ENCODE assay signal across 9 cellular contexts in genomic region chr3:179608931-179609720, GRCh38. TPM values are rescaled to one million over a fixed set of nuclear protein-coding genes. Genes with fewer than 3 reads are reported as not detected.
DNase-seq lines count a peak whose midpoint lies in the region; ATAC-seq, FAIRE-seq and TF ChIP-seq lines count a peak whose summit lies in the region.
"Had no signal": no experiment of that assay in that cellular context is flagged by ENCODE, and none has a peak within 500 bp of the region (broad histone marks: within the 10 kb centered on the region; RNA-seq: fewer than 3 reads in every experiment).

No MANE protein-coding gene starts in this region.

- TF ChIP-seq CTCF in CD14-positive monocyte (IDR thresholded peaks at IDR 0.05), result no peak
- TF ChIP-seq CTCF in upper lobe of right lung (IDR thresholded peaks at IDR 0.05), result no peak

- no peaks in the 10 kb centered on the region for H3K36me3 ChIP-seq in SJCRH30
- peaks cover 26% of the 10 kb centered on the region for H3K36me3 ChIP-seq in upper lobe of right lung

- ATAC-seq in HG03097 (IDR thresholded peaks at IDR 0.05; ENCODE audit: low FRiP score, unreplicated experiment), result peak; percentile 29
- ATAC-seq in upper lobe of right lung, result no peak

- FAIRE-seq in GM19239 (lab: Jason Lieb, UNC), result peak; percentile 70
- FAIRE-seq: bronchial epithelial cell had no signal

- no peak overlapping the region for H3K4me3 Mint-ChIP-seq in CD14-positive monocyte
- peak overlapping the region; percentile 83 for H3K4me3 Mint-ChIP-seq in T-helper 2 cell treated with Interferon-gamma antibody and Interleukin-4, amounts not matched to agents 5 μg/mL and 100 μg/mL, for 36 hours

- H3K4me3 ChIP-seq in SJCRH30 (no peak overlapping the region), upper lobe of right lung (no peak overlapping the region)

- H3K4me1 Mint-ChIP-seq in CD14-positive monocyte, result peaks cover 31% of the 10 kb centered on the region
- peaks cover 43% of the 10 kb centered on the region for H3K4me1 Mint-ChIP-seq in T-helper 2 cell treated with Interferon-gamma antibody and Interleukin-4, amounts not matched to agents 5 μg/mL and 100 μg/mL, for 36 hours (ENCODE audit: low read depth)

- H3K27ac ChIP-seq in SJCRH30, result no peak overlapping the region
- no peak overlapping the region for H3K27ac ChIP-seq in upper lobe of right lung

- no peaks in the 10 kb centered on the region for H3K9me3 Mint-ChIP-seq in CD14-positive monocyte
- H3K9me3 Mint-ChIP-seq in T-helper 2 cell treated with Interferon-gamma antibody and Interleukin-4, amounts not matched to agents 5 μg/mL and 100 μg/mL, for 36 hours, result no peaks in the 10 kb centered on the region

- H3K9me3 ChIP-seq in SJCRH30 (replicated peaks), result no peaks in the 10 kb centered on the region
- no peaks in the 10 kb centered on the region for H3K9me3 ChIP-seq in upper lobe of right lung

- intact Hi-C loops in CD14-positive monocyte (cut with micrococcal nuclease), result loop anchor here in 1 of 2 donors (5.0 kb wide), 1 partner anchor 262 kb away; the partner anchor contains the start of gene MFN1
- intact Hi-C loops in upper lobe of right lung (cut with DNase I), result no loop called here
- intact Hi-C loops in posterior cingulate gyrus (cut with DNase I), result no loop called here

- H3K27me3 ChIP-seq in SJCRH30 (no peaks in the 10 kb centered on the region), upper lobe of right lung (no peaks in the 10 kb centered on the region)

- peaks cover 0 to 2% (median 0%) of the 10 kb centered on the region in 3 donors for H3K27me3 Mint-ChIP-seq in CD14-positive monocyte (ENCODE audit: low read depth in 3 of 3)
- H3K27me3 Mint-ChIP-seq in T-helper 2 cell treated with Interferon-gamma antibody and Interleukin-4, amounts not matched to agents 5 μg/mL and 100 μg/mL, for 36 hours (ENCODE audit: low read depth), result no peaks in the 10 kb centered on the region

- no peak for DNase-seq in CD14-positive monocyte (ENCODE audit: low spot score)
- no peak for DNase-seq in GM19239 (ENCODE audit: insufficient read length, low spot score)
- DNase-seq in T-helper 2 cell treated with Interferon-gamma antibody and Interleukin-4, amounts not matched to agents 5 μg/mL and 100 μg/mL, for 36 hours (ENCODE audit: low spot score), result peak; percentile 36
- DNase-seq in SJCRH30, result no peak
- no peak for DNase-seq in upper lobe of right lung
- no peak for DNase-seq in posterior cingulate gyrus
- DNase-seq in NK-92 (lab: John Stamatoyannopoulos, UW; ENCODE audit: unreplicated experiment), result no peak

- no peaks in the 10 kb centered on the region for H3K4me1 ChIP-seq in SJCRH30
- H3K4me1 ChIP-seq in upper lobe of right lung, result peaks cover 10% of the 10 kb centered on the region

- H3K36me3 Mint-ChIP-seq in CD14-positive monocyte, result peaks cover 19 to 29% of the 10 kb centered on the region in 2 donors
- peaks cover 27% of the 10 kb centered on the region for H3K36me3 Mint-ChIP-seq in T-helper 2 cell treated with Interferon-gamma antibody and Interleukin-4, amounts not matched to agents 5 μg/mL and 100 μg/mL, for 36 hours (ENCODE audit: low read depth)

- H3K27ac Mint-ChIP-seq in CD14-positive monocyte, result peak overlapping the region in 6 of 7 donors; percentile 32 to 84 (median 78)
- peak overlapping the region; percentile 94 for H3K27ac Mint-ChIP-seq in T-helper 2 cell treated with Interferon-gamma antibody and Interleukin-4, amounts not matched to agents 5 μg/mL and 100 μg/mL, for 36 hours

RNA-seq across cellular contexts. Expression of gene NDUFB5, which starts 4.5 kb away (rescaled TPM):
- 100 to 1,000 TPM; 132 to 144 TPM for polyA plus RNA-seq in CD14-positive monocyte
- total RNA-seq in SJCRH30 (2014; rRNA removed; shearing (Covaris generic)), result 134 and 137 TPM in 2 replicates
- total RNA-seq in upper lobe of right lung, result 92.0 TPM

RNA-seq across cellular contexts. Expression of gene MRPL47, which starts 4.7 kb away (rescaled TPM):
- 10 to 100 TPM; 44.3 to 46.4 TPM for polyA plus RNA-seq in CD14-positive monocyte
- 48.2 and 58.2 TPM in 2 replicates for total RNA-seq in SJCRH30 (2014; rRNA removed; shearing (Covaris generic))
- total RNA-seq in upper lobe of right lung, result 24.5 TPM

RNA-seq across cellular contexts. Expression of gene USP13, which starts 43.7 kb away (rescaled TPM):
- 1 to 10 TPM in 1 of 2 donors, under 1 TPM in 1; 0.31 to 1.6 TPM for polyA plus RNA-seq in CD14-positive monocyte
- 12.0 and 14.5 TPM in 2 replicates for total RNA-seq in SJCRH30 (2014; rRNA removed; shearing (Covaris generic))
- 15.4 TPM for total RNA-seq in upper lobe of right lung

RNA-seq across cellular contexts. Expression of gene ACTL6A, which starts 46.4 kb away (rescaled TPM):
- 10 to 100 TPM; 35.9 to 37.2 TPM for polyA plus RNA-seq in CD14-positive monocyte
- total RNA-seq in SJCRH30 (2014; rRNA removed; shearing (Covaris generic)), result 106 and 111 TPM in 2 replicates
- total RNA-seq in upper lobe of right lung, result 33.2 TPM
